In the genomic region with DNA sequence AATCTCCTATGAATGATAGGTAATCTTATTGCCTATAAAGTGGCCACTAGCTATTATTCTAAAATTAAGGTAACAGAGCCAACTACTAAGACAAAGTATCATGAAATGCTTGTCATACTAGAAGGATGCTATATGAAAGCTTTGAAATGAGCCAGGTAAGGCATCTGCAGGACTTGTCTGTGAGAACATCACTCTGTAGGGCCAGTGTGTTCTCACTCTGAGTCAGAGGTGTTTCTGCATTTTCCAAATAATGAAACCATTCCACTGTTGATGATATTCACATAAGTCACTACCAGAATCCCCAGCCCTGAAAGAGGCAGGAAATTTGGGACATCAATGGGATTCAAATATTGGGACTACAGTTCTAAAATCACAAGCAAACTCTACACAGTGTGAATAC, we compare ENCODE assay signal across 1 cellular context.
TF ChIP-seq lines count a peak whose summit lies in the region.

No MANE protein-coding gene starts in this region.

TF ChIP-seq in GM12878, 131 proteins besides CTCF, POLR2A, EP300 and RAD21 (continued from another document):
- TF ChIP-seq SMC3 (IDR thresholded peaks at IDR 0.05; ENCODE audit: borderline replicate concordance, low read length): no peak
- no peak for TF ChIP-seq SREBF1 (IDR thresholded peaks at IDR 0.05; ENCODE audit: low read length)
- no peak for TF ChIP-seq CBFB (IDR thresholded peaks at IDR 0.05; ENCODE audit: low read depth)
- no peak for TF ChIP-seq EZH2 (IDR thresholded peaks at IDR 0.05; ENCODE audit: borderline replicate concordance, control insufficient read depth, low read depth, low read length)
- no peak for TF ChIP-seq POU2F2 (IDR thresholded peaks at IDR 0.05; ENCODE audit: borderline replicate concordance, low read depth, low read length)
- TF ChIP-seq NFYA (IDR thresholded peaks at IDR 0.05; ENCODE audit: borderline replicate concordance, low read depth, low read length): no peak
- TF ChIP-seq FOXK2 (IDR thresholded peaks at IDR 0.05): no peak
- no peak for TF ChIP-seq ZSCAN29 (IDR thresholded peaks at IDR 0.05)
- TF ChIP-seq KDM1A (IDR thresholded peaks at IDR 0.05; ENCODE audit: borderline replicate concordance): no peak
- TF ChIP-seq, protein P1, sequence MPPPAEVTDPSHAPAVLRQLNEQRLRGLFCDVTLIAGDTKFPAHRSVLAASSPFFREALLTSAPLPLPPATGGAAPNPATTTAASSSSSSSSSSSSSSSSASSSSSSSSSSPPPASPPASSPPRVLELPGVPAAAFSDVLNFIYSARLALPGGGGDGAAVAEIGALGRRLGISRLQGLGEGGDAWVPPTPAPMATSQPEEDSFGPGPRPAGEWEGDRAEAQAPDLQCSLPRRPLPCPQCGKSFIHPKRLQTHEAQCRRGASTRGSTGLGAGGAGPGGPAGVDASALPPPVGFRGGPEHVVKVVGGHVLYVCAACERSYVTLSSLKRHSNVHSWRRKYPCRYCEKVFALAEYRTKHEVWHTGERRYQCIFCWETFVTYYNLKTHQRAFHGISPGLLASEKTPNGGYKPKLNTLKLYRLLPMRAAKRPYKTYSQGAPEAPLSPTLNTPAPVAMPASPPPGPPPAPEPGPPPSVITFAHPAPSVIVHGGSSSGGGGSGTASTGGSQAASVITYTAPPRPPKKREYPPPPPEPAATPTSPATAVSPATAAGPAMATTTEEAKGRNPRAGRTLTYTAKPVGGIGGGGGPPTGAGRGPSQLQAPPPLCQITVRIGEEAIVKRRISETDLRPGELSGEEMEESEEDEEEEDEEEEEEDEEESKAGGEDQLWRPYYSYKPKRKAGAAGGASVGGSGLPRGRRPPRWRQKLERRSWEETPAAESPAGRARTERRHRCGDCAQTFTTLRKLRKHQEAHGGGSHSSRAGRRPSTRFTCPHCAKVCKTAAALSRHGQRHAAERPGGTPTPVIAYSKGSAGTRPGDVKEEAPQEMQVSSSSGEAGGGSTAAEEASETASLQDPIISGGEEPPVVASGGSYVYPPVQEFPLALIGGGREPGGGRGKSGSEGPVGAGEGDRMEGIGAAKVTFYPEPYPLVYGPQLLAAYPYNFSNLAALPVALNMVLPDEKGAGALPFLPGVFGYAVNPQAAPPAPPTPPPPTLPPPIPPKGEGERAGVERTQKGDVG (CRISPR knock-in tag; IDR thresholded peaks at IDR 0.05): no peak
- no peak for TF ChIP-seq RFX5 (IDR thresholded peaks at IDR 0.05; ENCODE audit: low read depth, low read length)
- no peak for TF ChIP-seq MEF2B (IDR thresholded peaks at IDR 0.05; ENCODE audit: partially characterized antibody, poor library complexity, severe bottlenecking)
- TF ChIP-seq RELA (IDR thresholded peaks at IDR 0.05; ENCODE audit: borderline replicate concordance, partially characterized antibody): no peak
- no peak for TF ChIP-seq NR2C2 (IDR thresholded peaks at IDR 0.05; ENCODE audit: borderline replicate concordance, control insufficient read depth, insufficient read length, low read depth)
- no peak for TF ChIP-seq TAF1 (IDR thresholded peaks at IDR 0.05; ENCODE audit: borderline replicate concordance, low read depth, low read length)
- TF ChIP-seq CBX5 (IDR thresholded peaks at IDR 0.05; ENCODE audit: low read depth): no peak
- TF ChIP-seq EGR1 (IDR thresholded peaks at IDR 0.05; ENCODE audit: borderline replicate concordance in 1 of 2, low read depth in 2 of 2, low read length in 2 of 2): no peak
- no peak for TF ChIP-seq MTA3 (IDR thresholded peaks at IDR 0.05; ENCODE audit: borderline replicate concordance, low read length)
- TF ChIP-seq, protein P2, sequence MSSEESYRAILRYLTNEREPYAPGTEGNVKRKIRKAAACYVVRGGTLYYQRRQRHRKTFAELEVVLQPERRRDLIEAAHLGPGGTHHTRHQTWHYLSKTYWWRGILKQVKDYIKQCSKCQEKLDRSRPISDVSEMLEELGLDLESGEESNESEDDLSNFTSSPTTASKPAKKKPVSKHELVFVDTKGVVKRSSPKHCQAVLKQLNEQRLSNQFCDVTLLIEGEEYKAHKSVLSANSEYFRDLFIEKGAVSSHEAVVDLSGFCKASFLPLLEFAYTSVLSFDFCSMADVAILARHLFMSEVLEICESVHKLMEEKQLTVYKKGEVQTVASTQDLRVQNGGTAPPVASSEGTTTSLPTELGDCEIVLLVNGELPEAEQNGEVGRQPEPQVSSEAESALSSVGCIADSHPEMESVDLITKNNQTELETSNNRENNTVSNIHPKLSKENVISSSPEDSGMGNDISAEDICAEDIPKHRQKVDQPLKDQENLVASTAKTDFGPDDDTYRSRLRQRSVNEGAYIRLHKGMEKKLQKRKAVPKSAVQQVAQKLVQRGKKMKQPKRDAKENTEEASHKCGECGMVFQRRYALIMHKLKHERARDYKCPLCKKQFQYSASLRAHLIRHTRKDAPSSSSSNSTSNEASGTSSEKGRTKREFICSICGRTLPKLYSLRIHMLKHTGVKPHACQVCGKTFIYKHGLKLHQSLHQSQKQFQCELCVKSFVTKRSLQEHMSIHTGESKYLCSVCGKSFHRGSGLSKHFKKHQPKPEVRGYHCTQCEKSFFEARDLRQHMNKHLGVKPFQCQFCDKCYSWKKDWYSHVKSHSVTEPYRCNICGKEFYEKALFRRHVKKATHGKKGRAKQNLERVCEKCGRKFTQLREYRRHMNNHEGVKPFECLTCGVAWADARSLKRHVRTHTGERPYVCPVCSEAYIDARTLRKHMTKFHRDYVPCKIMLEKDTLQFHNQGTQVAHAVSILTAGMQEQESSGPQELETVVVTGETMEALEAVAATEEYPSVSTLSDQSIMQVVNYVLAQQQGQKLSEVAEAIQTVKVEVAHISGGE (CRISPR knock-in tag; IDR thresholded peaks at IDR 0.05): no peak
